Comparison of ENCODE assay signal across 9 cellular contexts in genomic region chr6:125201961-125202729, GRCh38. TPM values are rescaled to one million over a fixed set of nuclear protein-coding genes. Genes with fewer than 3 reads are reported as not detected.
DNase-seq lines count a peak whose midpoint lies in the region; ATAC-seq, FAIRE-seq and TF ChIP-seq lines count a peak whose summit lies in the region.
"Had no signal": no experiment of that assay in that cellular context is flagged by ENCODE, and none has a peak within 500 bp of the region (broad histone marks: within the 10 kb centered on the region; RNA-seq: fewer than 3 reads in every experiment).

No MANE protein-coding gene starts in this region.

- H3K27me3 ChIP-seq in keratinocyte (ENCODE audit: control insufficient read depth, extremely low read depth, insufficient read depth, low read length) (no peaks in the 10 kb centered on the region), thyroid gland (no peaks in the 10 kb centered on the region)
- H3K27me3 ChIP-seq: cardiac muscle cell had no signal

- no peaks in the 10 kb centered on the region for H3K36me3 ChIP-seq in keratinocyte (ENCODE audit: control insufficient read depth in 2 of 2, extremely low read depth in 1 of 2, insufficient read depth in 2 of 2, low read length in 2 of 2)
- H3K36me3 ChIP-seq in thyroid gland, result no peaks in the 10 kb centered on the region
- H3K36me3 ChIP-seq: cardiac muscle cell had no signal

- peak overlapping the region; percentile 37 for H2AFZ ChIP-seq in keratinocyte (ENCODE audit: control insufficient read depth, low read length)

- intact Hi-C loops in thyroid gland (cut with DNase I), result no loop called here

- DNase-seq in HT-29 (ENCODE audit: low spot score) (peak; percentile 76), amniotic epithelial cell (ENCODE audit: low read depth) (peak; percentile 94), keratinocyte (ENCODE audit: low read depth, low spot score) (peak; percentile 36), thyroid gland (peak; percentile 67 to 68), NCI-H774 (lab: John Stamatoyannopoulos, UW) (no peak), glutamatergic neuron (no peak)

- H3K4me3 ChIP-seq in keratinocyte (ENCODE audit: control insufficient read depth in 2 of 3, extremely low read depth in 1 of 3, insufficient read depth in 2 of 3, low read depth in 1 of 3, low read length in 3 of 3) (peak overlapping the region in 2 of 3 experiments; percentile 32 to 36), thyroid gland (replicated peaks in 1 of 3) (no peak overlapping the region)
- H3K4me3 ChIP-seq: cardiac muscle cell had no signal

- H3K9ac ChIP-seq in keratinocyte (ENCODE audit: control insufficient read depth, extremely low read depth, insufficient read depth, low read length), result peak overlapping the region; percentile 36

- no peak overlapping the region for H3K4me3 Mint-ChIP-seq in glutamatergic neuron (ENCODE audit: unreplicated experiment)

- peak in 1 of 2 donors; percentile 26 for TF ChIP-seq POLR2A in thyroid gland (IDR thresholded peaks at IDR 0.05)

- peak; percentile 98 for FAIRE-seq in keratinocyte (lab: Jason Lieb, UNC)

- H3K27ac ChIP-seq in keratinocyte (ENCODE audit: control insufficient read depth, insufficient read depth, low read length), result peak overlapping the region; percentile 83
- H3K27ac ChIP-seq in thyroid gland, result peak overlapping the region; percentile 55 to 76 (median 73)
- H3K27ac ChIP-seq: cardiac muscle cell had no signal

- H3K9me1 ChIP-seq in keratinocyte (ENCODE audit: control insufficient read depth, extremely low read depth, insufficient read depth, low read length), result no peaks in the 10 kb centered on the region

- H3K36me3 Mint-ChIP-seq in glutamatergic neuron (ENCODE audit: unreplicated experiment), result no peaks in the 10 kb centered on the region

- TF ChIP-seq CTCF in keratinocyte (optimal IDR thresholded peaks at IDR 0.05 in 1 of 3, IDR thresholded peaks at IDR 0.05 in 1 of 3, conservative IDR thresholded peaks at IDR 0.05 in 1 of 3; ENCODE audit: extremely low read depth in 1 of 3, insufficient read depth in 2 of 3, low read length in 3 of 3) (no peak), thyroid gland (IDR thresholded peaks at IDR 0.05) (no peak), glutamatergic neuron (IDR thresholded peaks at IDR 0.05; ENCODE audit: partially characterized antibody, unreplicated experiment) (no peak)

- ATAC-seq in HG02763 (IDR thresholded peaks at IDR 0.05; ENCODE audit: unreplicated experiment), result no peak
- no peak for ATAC-seq in GM19467 (IDR thresholded peaks at IDR 0.05; ENCODE audit: unreplicated experiment)

- no peaks in the 10 kb centered on the region for H3K27me3 Mint-ChIP-seq in glutamatergic neuron (ENCODE audit: unreplicated experiment)

- no peaks in the 10 kb centered on the region for H3K79me2 ChIP-seq in keratinocyte (ENCODE audit: control insufficient read depth, insufficient read depth, low read length)

- H3K9me3 Mint-ChIP-seq in glutamatergic neuron (ENCODE audit: unreplicated experiment), result no peaks in the 10 kb centered on the region

- H4K20me1 ChIP-seq in keratinocyte (ENCODE audit: control insufficient read depth, extremely low read depth, insufficient read depth, low read length), result no peaks in the 10 kb centered on the region

- WGBS in thyroid gland, 2 donors, result 33% methylated on average over 7 of the region's 7 CpGs

- H3K4me1 ChIP-seq in keratinocyte (ENCODE audit: control insufficient read depth, extremely low read depth, insufficient read depth, low read length) (peaks cover 25% of the 10 kb centered on the region), thyroid gland (peaks cover 21 to 45% of the 10 kb centered on the region in 2 donors)

- H3K4me1 Mint-ChIP-seq in glutamatergic neuron (ENCODE audit: low read depth, unreplicated experiment), result no peaks in the 10 kb centered on the region

- dilution Hi-C loops in keratinocyte (cut with MboI; ENCODE audit: extremely low pct_ligation_motif_present, low sequenced_read_pairs), result no loop called here

- peak overlapping the region; percentile 76 for H3K4me2 ChIP-seq in keratinocyte (ENCODE audit: control insufficient read depth, extremely low read depth, insufficient read depth, low read depth, low read length)

- H3K9me3 ChIP-seq in keratinocyte (ENCODE audit: control insufficient read depth, low read depth, low read length) (no peaks in the 10 kb centered on the region), thyroid gland (no peaks in the 10 kb centered on the region)

- no peak overlapping the region for H3K27ac Mint-ChIP-seq in glutamatergic neuron (ENCODE audit: unreplicated experiment)

RNA-seq across cellular contexts. Expression of gene TPD52L1, which starts 48.6 kb away (rescaled TPM):
- 53.9 and 56.9 TPM in 2 replicates for total RNA-seq in HT-29 (2014; rRNA removed; shearing (Covaris generic))
- polyA plus RNA-seq in keratinocyte, result 99.6 to 135 TPM (median 129 TPM) in 3 replicates
- polyA plus RNA-seq in keratinocyte (2011; ENCODE audit: low read depth), result 264 TPM
- polyA plus RNA-seq in keratinocyte (2011; cell fraction: cytosol; rRNA removed), result 153 and 181 TPM in 2 replicates
- polyA plus RNA-seq in keratinocyte (2011; cell fraction: nucleus; rRNA removed), result 73.6 and 80.3 TPM in 2 replicates
- polyA plus RNA-seq in keratinocyte (2012; ENCODE audit: low replicate concordance), result 66.5 and 140 TPM in 2 replicates
- 36.9 to 56.3 TPM (median 40.5 TPM) in 3 replicates for polyA minus RNA-seq in keratinocyte
- 66.2 TPM for polyA minus RNA-seq in keratinocyte (2011; cell fraction: cytosol; rRNA and poly(A)+ RNA removed)
- polyA minus RNA-seq in keratinocyte (2011; cell fraction: nucleus; rRNA and poly(A)+ RNA removed), result 20.3 and 30.7 TPM in 2 replicates
- total RNA-seq in thyroid gland (100 to 1,000 TPM; 182 to 392 (median 293) TPM), glutamatergic neuron (ENCODE audit: unreplicated experiment) (not detected)

Comparison
In these comparisons a context has a peak if more than half of its experiments do, and no peak if none do; other contexts are left out.
1. DNase-seq: peak in HT-29 (single experiment), amniotic epithelial cell (single experiment), keratinocyte (single experiment) and thyroid gland (2 of 2); none in NCI-H774 (single experiment) and glutamatergic neuron (single experiment).
2. H3K4me3 ChIP-seq: peak in keratinocyte (2 of 3); none in thyroid gland (0 of 3).
3. RNA of gene TPD52L1, which starts 48.6 kb away (total RNA-seq): 182 to 392 TPM in thyroid gland and 53.9 to 56.9 TPM in HT-29; not detected in glutamatergic neuron (single experiment); every median in the first group is over 10 times any median in the second.